In genomic region chr17:75557075-75557851, GRCh38 we compare ENCODE assay signal across 1 cellular context.
TF ChIP-seq lines count a peak whose summit lies in the region.

No MANE protein-coding gene starts in this region.

TF ChIP-seq in K562, 482 proteins besides CTCF, POLR2A, EP300 and RAD21 (continues in another document):
- TF ChIP-seq SETDB1 (IDR thresholded peaks at IDR 0.05; ENCODE audit: low read length): no peak
- TF ChIP-seq ZNF518B (CRISPR knock-in tag; IDR thresholded peaks at IDR 0.05): no peak
- TF ChIP-seq MGA (IDR thresholded peaks at IDR 0.05): no peak
- no peak for TF ChIP-seq BMI1 (IDR thresholded peaks at IDR 0.05; ENCODE audit: low read length)
- no peak for TF ChIP-seq ZNF184 (CRISPR knock-in tag; IDR thresholded peaks at IDR 0.05)
- TF ChIP-seq DACH1 (IDR thresholded peaks at IDR 0.05; ENCODE audit: partially characterized antibody): no peak
- TF ChIP-seq ETS2 (tag; IDR thresholded peaks at IDR 0.05; ENCODE audit: borderline replicate concordance, poor library complexity, severe bottlenecking): no peak
- no peak for TF ChIP-seq RFX5 (IDR thresholded peaks at IDR 0.05; ENCODE audit: low read depth, low read length)
- TF ChIP-seq CHD4 (IDR thresholded peaks at IDR 0.05; ENCODE audit: insufficient read depth, insufficient replicate concordance, low read depth, low read length, poor library complexity, severe bottlenecking): no peak
- no peak for TF ChIP-seq PTRF (tag; IDR thresholded peaks at IDR 0.05)
- no peak for TF ChIP-seq IRF2 (CRISPR knock-in tag; IDR thresholded peaks at IDR 0.05)
- no peak for TF ChIP-seq NFXL1 (CRISPR knock-in tag; IDR thresholded peaks at IDR 0.05)
- TF ChIP-seq ATF2 (CRISPR knock-in tag; IDR thresholded peaks at IDR 0.05): no peak
- TF ChIP-seq SRSF1 (IDR thresholded peaks at IDR 0.05; ENCODE audit: low read depth, low read length): no peak
- TF ChIP-seq POLR2AphosphoS2 (IDR thresholded peaks at IDR 0.05; ENCODE audit: low read length): no peak
- TF ChIP-seq POLR2H (tag; IDR thresholded peaks at IDR 0.05; ENCODE audit: low read depth): no peak
- no peak for TF ChIP-seq ZNF707 (CRISPR knock-in tag; conservative IDR thresholded peaks at IDR 0.05)
- no peak for TF ChIP-seq USF1 (CRISPR knock-in tag; IDR thresholded peaks at IDR 0.05)
- TF ChIP-seq NELFE (IDR thresholded peaks at IDR 0.05; ENCODE audit: insufficient read depth, insufficient read length): no peak
- no peak for TF ChIP-seq ZNF12 (CRISPR knock-in tag; IDR thresholded peaks at IDR 0.05)
- no peak for TF ChIP-seq HSF4 (CRISPR knock-in tag; IDR thresholded peaks at IDR 0.05; ENCODE audit: borderline replicate concordance)
- peak; percentile 51; the same call in 1 of the 2 replicates for TF ChIP-seq ATF7 (IDR thresholded peaks at IDR 0.05)
- TF ChIP-seq ZNF253 (CRISPR knock-in tag; conservative IDR thresholded peaks at IDR 0.05): no peak
- no peak for TF ChIP-seq TAF1 (IDR thresholded peaks at IDR 0.05; ENCODE audit: control insufficient read depth, extremely low read depth, insufficient read depth, low read length, severe bottlenecking)
- TF ChIP-seq COPS2 (conservative IDR thresholded peaks at IDR 0.05): no peak
- no peak for TF ChIP-seq KLF10 (CRISPR knock-in tag; IDR thresholded peaks at IDR 0.05)
- no peak for TF ChIP-seq HOXB6 (CRISPR knock-in tag; IDR thresholded peaks at IDR 0.05; ENCODE audit: borderline replicate concordance)
- peak; percentile 95 for TF ChIP-seq JUND (IDR thresholded peaks at IDR 0.05; ENCODE audit: borderline replicate concordance, low read depth, low read length)
- peak; percentile 88; the same call in 1 of the 3 replicates for TF ChIP-seq JUND (tag; IDR thresholded peaks at IDR 0.05; ENCODE audit: borderline replicate concordance, low read depth, low read length)
- no peak for TF ChIP-seq IRF1 (CRISPR knock-in tag; IDR thresholded peaks at IDR 0.05; ENCODE audit: borderline replicate concordance)
- no peak for TF ChIP-seq EWSR1 (IDR thresholded peaks at IDR 0.05; ENCODE audit: borderline replicate concordance, low read depth, partially characterized antibody)
- no peak for TF ChIP-seq SIX5 (IDR thresholded peaks at IDR 0.05; ENCODE audit: borderline replicate concordance in 1 of 2, insufficient read depth in 1 of 2, low read depth in 1 of 2, low read length in 2 of 2)
- no peak for TF ChIP-seq MEIS2 (IDR thresholded peaks at IDR 0.05; ENCODE audit: partially characterized antibody)
- TF ChIP-seq CBFB (CRISPR knock-in tag; IDR thresholded peaks at IDR 0.05): no peak
- TF ChIP-seq CREM (IDR thresholded peaks at IDR 0.05; ENCODE audit: low read depth): no peak
- TF ChIP-seq MIER1 (IDR thresholded peaks at IDR 0.05; ENCODE audit: low read depth): no peak
- TF ChIP-seq PYGO2 (tag; IDR thresholded peaks at IDR 0.05): no peak
- TF ChIP-seq SMARCE1 (IDR thresholded peaks at IDR 0.05): peak; percentile 72; the same call in 1 of the 2 replicates
- TF ChIP-seq ZNF311 (CRISPR knock-in tag; IDR thresholded peaks at IDR 0.05): no peak
- TF ChIP-seq TOE1 (IDR thresholded peaks at IDR 0.05; ENCODE audit: borderline replicate concordance): no peak
- TF ChIP-seq TOE1 (CRISPR knock-in tag; IDR thresholded peaks at IDR 0.05; ENCODE audit: borderline replicate concordance, low read depth): no peak
- no peak for TF ChIP-seq NCOA1 (IDR thresholded peaks at IDR 0.05; ENCODE audit: low read depth)
- no peak for TF ChIP-seq NCOR1 (IDR thresholded peaks at IDR 0.05)
- no peak for TF ChIP-seq CBX5 (IDR thresholded peaks at IDR 0.05; ENCODE audit: borderline replicate concordance, low read depth)
- TF ChIP-seq MLX (CRISPR knock-in tag; conservative IDR thresholded peaks at IDR 0.05): no peak
- no peak for TF ChIP-seq MEF2A (IDR thresholded peaks at IDR 0.05; ENCODE audit: control insufficient read depth, low read depth, low read length)
- no peak for TF ChIP-seq RBM15 (IDR thresholded peaks at IDR 0.05; ENCODE audit: insufficient read depth, low read length)
- no peak for TF ChIP-seq ZNF282 (CRISPR knock-in tag; IDR thresholded peaks at IDR 0.05)
- TF ChIP-seq THAP7 (CRISPR knock-in tag; IDR thresholded peaks at IDR 0.05): no peak
- TF ChIP-seq MAFK (IDR thresholded peaks at IDR 0.05; ENCODE audit: low read length): no peak
- TF ChIP-seq RCOR1 (IDR thresholded peaks at IDR 0.05; ENCODE audit: borderline replicate concordance in 1 of 2, low read depth in 2 of 2, low read length in 2 of 2): peak in 1 of 2 experiments; percentile 70; a peak in 2 of 4 replicates
